16 cellular contexts compared by ENCODE assay signal in genomic region chr17:18094409-18094807, GRCh38. TPM values are rescaled to one million over a fixed set of nuclear protein-coding genes. Genes with fewer than 3 reads are reported as not detected.
DNase-seq lines count a peak whose midpoint lies in the region; ATAC-seq, FAIRE-seq and TF ChIP-seq lines count a peak whose summit lies in the region.
"Had no signal": no experiment of that assay in that cellular context is flagged by ENCODE, and none has a peak within 500 bp of the region (broad histone marks: within the 10 kb centered on the region; RNA-seq: fewer than 3 reads in every experiment).

No MANE protein-coding gene starts in this region.

- intact Hi-C loops in right cardiac atrium (cut with DNase I) (no loop called here), heart right ventricle (cut with DNase I) (no loop called here), HepG2 (cut with micrococcal nuclease; ENCODE audit: unreplicated experiment) (no loop called here)

- no peaks in the 10 kb centered on the region for H4K20me1 ChIP-seq in HepG2 (ENCODE audit: insufficient read depth, low read length)

- POLR2A ChIA-PET in HepG2 (lab: Yijun Ruan, JAX), result no interaction called here

- TF ChIP-seq CTCF in heart right ventricle (IDR thresholded peaks at IDR 0.05), result no peak
- TF ChIP-seq CTCF in HepG2 (CRISPR knock-in tag; IDR thresholded peaks at IDR 0.05), result no peak

- H3K4me1 ChIP-seq in right cardiac atrium (ENCODE audit: control insufficient read depth, insufficient read depth, low read length) (no peaks in the 10 kb centered on the region), heart right ventricle (peaks cover 0 to 9% (median 0%) of the 10 kb centered on the region in 9 donors), HepG2 (ENCODE audit: insufficient read depth, low read length) (peaks cover 5% of the 10 kb centered on the region; the same call in 1 of the 2 replicates)
- H3K4me1 ChIP-seq: BLaER1 had no signal

- no peak for TF ChIP-seq POLR2A in HepG2 (IDR thresholded peaks at IDR 0.05; ENCODE audit: insufficient read depth in 1 of 2, low read depth in 2 of 2, low read length in 2 of 2)

- H3K9ac ChIP-seq in HepG2 (ENCODE audit: insufficient read depth, low read depth, low read length), result no peak overlapping the region
- H3K9ac ChIP-seq: BLaER1 had no signal

- peaks cover 2% of the 10 kb centered on the region for H3K79me2 ChIP-seq in HepG2 (ENCODE audit: insufficient read depth, low read length)

- TF ChIP-seq RAD21 in HepG2 (CRISPR knock-in tag; IDR thresholded peaks at IDR 0.05), result no peak

- H3K36me3 ChIP-seq in heart right ventricle (peaks cover 0 to 84% (median 18%) of the 10 kb centered on the region in 9 donors), HepG2 (replicated peaks in 1 of 2; ENCODE audit: control insufficient read depth in 1 of 2, insufficient read depth in 2 of 2, low read length in 2 of 2) (peaks cover 18 to 35% of the 10 kb centered on the region in 2 experiments)

- no peak overlapping the region for H3K4me2 ChIP-seq in HepG2 (ENCODE audit: low read depth, low read length)
- H3K4me2 ChIP-seq: A549, BLaER1 had no signal

- no TSS peak for BruUV-seq in HepG2 (replicated peaks; lab: Mats Ljungman, UMichigan)

- in situ Hi-C loops in HepG2 (cut with HindIII; ENCODE audit: extremely low pct_ligation_motif_present, low pct_unique_long_range_greater_than_20kb), result no loop called here

- H3K27ac Mint-ChIP-seq in T-helper 17 cell, result peak overlapping the region; percentile 79
- no peak overlapping the region for H3K27ac Mint-ChIP-seq in activated CD8-positive, alpha-beta memory T cell treated with anti-CD3 and anti-CD28 coated beads, Interleukin-2, amount 10 ng/mL, durations not matched to agents 7 days and 5 days

- H2AFZ ChIP-seq in HepG2 (ENCODE audit: low read length), result no peak overlapping the region

- H3K36me3 Mint-ChIP-seq in T-helper 17 cell (ENCODE audit: low read depth), result peaks cover 8% of the 10 kb centered on the region
- peaks cover 21% of the 10 kb centered on the region for H3K36me3 Mint-ChIP-seq in activated CD8-positive, alpha-beta memory T cell treated with anti-CD3 and anti-CD28 coated beads, Interleukin-2, amount 10 ng/mL, durations not matched to agents 7 days and 5 days

- WGBS in right cardiac atrium, result 93% methylated on average over 10 of the region's 10 CpGs
- 92 to 98% methylated on average over 10 of the region's 10 CpGs for WGBS in heart right ventricle, 2 donors
- 94% methylated on average over 10 of the region's 10 CpGs for WGBS in HepG2 (ENCODE audit: low lambda C conversion rate)

- DNase-seq in right cardiac atrium, result peak in 1 of 3 donors; percentile 25
- DNase-seq in heart right ventricle, result no peak
- no peak for DNase-seq in T-helper 17 cell
- no peak for DNase-seq in HepG2 (ENCODE audit: low spot score)
- no peak for DNase-seq in activated CD8-positive, alpha-beta memory T cell treated with anti-CD3 and anti-CD28 coated beads, Interleukin-2, amount 10 ng/mL, durations not matched to agents 7 days and 5 days
- no peak for DNase-seq in NK-92 treated with Interleukin-12 subunit alpha and Interleukin-12 subunit beta, amount 100 ng/mL, for 24 hours (lab: John Stamatoyannopoulos, UW)
- DNase-seq: DMS153, GDM1, NCI-H1105 treated with DMSO at 0.1 percent for 48 hours, NCI-H774 had no signal

- ATAC-seq in right cardiac atrium, result peak; percentile 14 to 19
- no peak for ATAC-seq in heart right ventricle
- no peak for ATAC-seq in T-helper 17 cell
- ATAC-seq in HepG2, result peak; percentile 17; the same call in 2 of the 3 replicates
- no peak for ATAC-seq in activated CD8-positive, alpha-beta memory T cell treated with anti-CD3 and anti-CD28 coated beads, Interleukin-2, amount 10 ng/mL, durations not matched to agents 7 days and 5 days
- no peak for ATAC-seq in GM21717 (IDR thresholded peaks at IDR 0.05; ENCODE audit: unreplicated experiment)

- H3K4me3 ChIP-seq in right cardiac atrium (ENCODE audit: low read length), result no peak overlapping the region
- no peak overlapping the region for H3K4me3 ChIP-seq in heart right ventricle
- no peak overlapping the region for H3K4me3 ChIP-seq in HepG2 (replicated peaks in 1 of 3; ENCODE audit: insufficient read depth in 1 of 3, low read depth in 2 of 3, low read length in 3 of 3)
- H3K4me3 ChIP-seq: A549, BLaER1 had no signal

- H3K9me3 ChIP-seq in right cardiac atrium (ENCODE audit: control insufficient read depth, low read length) (no peaks in the 10 kb centered on the region), heart right ventricle (no peaks in the 10 kb centered on the region), T-helper 17 cell (ENCODE audit: control insufficient read depth, low read length, poor library complexity, severe bottlenecking) (no peaks in the 10 kb centered on the region), HepG2 (ENCODE audit: low read length) (no peaks in the 10 kb centered on the region)
- H3K9me3 ChIP-seq: A549, BLaER1 had no signal

- no peak overlapping the region for H3K4me3 Mint-ChIP-seq in T-helper 17 cell
- no peak overlapping the region for H3K4me3 Mint-ChIP-seq in activated CD8-positive, alpha-beta memory T cell treated with anti-CD3 and anti-CD28 coated beads, Interleukin-2, amount 10 ng/mL, durations not matched to agents 7 days and 5 days
- H3K4me3 Mint-ChIP-seq: CD4-positive, alpha-beta memory T cell; H9 had no signal

- no peaks in the 10 kb centered on the region for H3K9me3 Mint-ChIP-seq in activated CD8-positive, alpha-beta memory T cell treated with anti-CD3 and anti-CD28 coated beads, Interleukin-2, amount 10 ng/mL, durations not matched to agents 7 days and 5 days (ENCODE audit: low read depth)
- H3K9me3 Mint-ChIP-seq: H9 had no signal

- H3K27me3 Mint-ChIP-seq in T-helper 17 cell, result no peaks in the 10 kb centered on the region
- no peaks in the 10 kb centered on the region for H3K27me3 Mint-ChIP-seq in activated CD8-positive, alpha-beta memory T cell treated with anti-CD3 and anti-CD28 coated beads, Interleukin-2, amount 10 ng/mL, durations not matched to agents 7 days and 5 days
- H3K27me3 Mint-ChIP-seq: CD4-positive, alpha-beta memory T cell had no signal

- H3K27me3 ChIP-seq in right cardiac atrium (ENCODE audit: control insufficient read depth, insufficient read depth) (no peaks in the 10 kb centered on the region), heart right ventricle (no peaks in the 10 kb centered on the region), HepG2 (ENCODE audit: control insufficient read depth in 1 of 2, insufficient read depth in 2 of 2, low read length in 2 of 2) (no peaks in the 10 kb centered on the region)
- H3K27me3 ChIP-seq: BLaER1 had no signal

- peaks cover 20% of the 10 kb centered on the region for H3K4me1 Mint-ChIP-seq in T-helper 17 cell
- peaks cover 5% of the 10 kb centered on the region for H3K4me1 Mint-ChIP-seq in activated CD8-positive, alpha-beta memory T cell treated with anti-CD3 and anti-CD28 coated beads, Interleukin-2, amount 10 ng/mL, durations not matched to agents 7 days and 5 days
- H3K4me1 Mint-ChIP-seq: H9 had no signal

- no peak overlapping the region for H3K27ac ChIP-seq in right cardiac atrium (ENCODE audit: low read length)
- no peak overlapping the region for H3K27ac ChIP-seq in heart right ventricle
- no peak overlapping the region for H3K27ac ChIP-seq in HepG2 (ENCODE audit: extremely low read length, insufficient read depth, low read length)
- H3K27ac ChIP-seq: A549, BLaER1 had no signal

- CTCF ChIA-PET in HepG2 (lab: Yijun Ruan, JAX; ENCODE audit: low intra/inter-chr PET ratio, low total read pairs), result no interaction called here
- CTCF ChIA-PET in activated CD8-positive, alpha-beta memory T cell treated with anti-CD3 and anti-CD28 coated beads, Interleukin-2, amount 10 ng/mL, durations not matched to agents 7 days and 5 days (lab: Charles Lee), result no interaction called here

- no peak for FAIRE-seq in HepG2 (lab: Jason Lieb, UNC)
- FAIRE-seq: A549 had no signal

- TF ChIP-seq EP300 in HepG2 (IDR thresholded peaks at IDR 0.05; ENCODE audit: low read depth in 2 of 2, low read length in 2 of 2) (no peak), HepG2 (CRISPR knock-in tag; IDR thresholded peaks at IDR 0.05; ENCODE audit: borderline replicate concordance) (no peak)

RNA-seq across cellular contexts. Expression of gene DRG2, which starts 6.7 kb away (rescaled TPM):
- total RNA-seq in right cardiac atrium (10 to 100 TPM; 20.1 to 22.3 (median 21.5) TPM), heart right ventricle (10 to 100 TPM; 18.1 to 23.3 (median 20.9) TPM), T-helper 17 cell (10 to 100 TPM; 43.6 to 52.3 TPM), HepG2 (2016; rRNA removed; fragmentation: Illumina TruSeq; extraction: Trizol) (23.0 and 26.6 TPM in 2 replicates)
- polyA plus RNA-seq in right cardiac atrium (22.1 TPM), heart right ventricle (10 to 100 TPM; 28.4 to 44.3 TPM), HepG2 (2011; rRNA removed) (20.1 and 24.9 TPM in 2 replicates)
- total RNA-seq in HepG2 (2016; cell fraction: cytosol; rRNA removed; fragmentation: Illumina TruSeq; extraction: Trizol; ENCODE audit: low read depth), result 34.5 and 35.0 TPM in 2 replicates
- 19.6 and 31.0 TPM in 2 replicates for total RNA-seq in HepG2 (2016; cell fraction: insoluble cytoplasmic fraction; rRNA removed; fragmentation: Illumina TruSeq; extraction: Trizol)
- 18.9 and 21.9 TPM in 2 replicates for total RNA-seq in HepG2 (2016; cell fraction: membrane; rRNA removed; fragmentation: Illumina TruSeq; extraction: Trizol)
- total RNA-seq in HepG2 (2016; cell fraction: nucleus; rRNA removed; fragmentation: Illumina TruSeq; extraction: Trizol), result 27.8 and 29.3 TPM in 2 replicates
- polyA plus RNA-seq in HepG2 (2011; cell fraction: cytosol; rRNA removed), result 16.7 and 20.6 TPM in 2 replicates
- polyA plus RNA-seq in HepG2 (2011; cell fraction: nucleus; rRNA removed), result 78.3 and 80.8 TPM in 2 replicates
- 18.5 and 21.7 TPM in 2 replicates for polyA plus RNA-seq in HepG2 (2012)
- 7.5 and 8.3 TPM in 2 replicates for polyA plus RNA-seq in HepG2 (2016; cell fraction: cytosol; fragmentation: Illumina TruSeq; extraction: Trizol; ENCODE audit: low read depth)
- 19.2 and 22.3 TPM in 2 replicates for polyA plus RNA-seq in HepG2 (2016; cell fraction: insoluble cytoplasmic fraction; fragmentation: Illumina TruSeq; extraction: Trizol; ENCODE audit: low read depth)
- 10.0 and 11.1 TPM in 2 replicates for polyA plus RNA-seq in HepG2 (2016; cell fraction: membrane; fragmentation: Illumina TruSeq; extraction: Trizol; ENCODE audit: low read depth)
- 47.8 and 50.0 TPM in 2 replicates for polyA plus RNA-seq in HepG2 (2016; cell fraction: nucleus; fragmentation: Illumina TruSeq; extraction: Trizol; ENCODE audit: insufficient read depth, low read depth)
- polyA minus RNA-seq in HepG2 (2011; rRNA and poly(A)+ RNA removed; ENCODE audit: low replicate concordance), result 43.9 and 69.9 TPM in 2 replicates
- polyA minus RNA-seq in HepG2 (2011; cell fraction: cytosol; rRNA and poly(A)+ RNA removed), result 10.0 and 13.9 TPM in 2 replicates
- polyA minus RNA-seq in HepG2 (2011; cell fraction: nucleus; rRNA and poly(A)+ RNA removed), result 46.6 and 47.5 TPM in 2 replicates
- 10 to 100 TPM; 54.5 to 57.0 TPM for total RNA-seq in activated CD8-positive, alpha-beta memory T cell treated with anti-CD3 and anti-CD28 coated beads, Interleukin-2, amount 10 ng/mL, durations not matched to agents 7 days and 5 days

RNA-seq across cellular contexts. Expression of gene MYO15A, which starts 14.1 kb away (rescaled TPM):
- total RNA-seq in right cardiac atrium, result under 1 TPM; 0.34 to 0.67 (median 0.53) TPM
- 0.63 TPM for polyA plus RNA-seq in right cardiac atrium
- total RNA-seq in heart right ventricle, result under 1 TPM in 7 of 10 donors, not detected in 3; 0.11 to 0.58 (median 0.26) TPM
- polyA plus RNA-seq in heart right ventricle, result 1 to 10 TPM in 1 of 2 donors, under 1 TPM in 1; 0.35 to 1.2 TPM
- total RNA-seq in T-helper 17 cell, result 1 to 10 TPM in 1 of 2 donors, under 1 TPM in 1; 0.65 to 1.4 TPM
- total RNA-seq in HepG2 (2016; rRNA removed; fragmentation: Illumina TruSeq; extraction: Trizol), result 0.07 and 0.18 TPM in 2 replicates
- total RNA-seq in HepG2 (2016; cell fraction: cytosol; rRNA removed; fragmentation: Illumina TruSeq; extraction: Trizol; ENCODE audit: low read depth), result not detected in 2 replicates
- total RNA-seq in HepG2 (2016; cell fraction: insoluble cytoplasmic fraction; rRNA removed; fragmentation: Illumina TruSeq; extraction: Trizol), result 0.11 TPM in 1 of 2 replicates, not detected in the other
- not detected in 2 replicates for total RNA-seq in HepG2 (2016; cell fraction: membrane; rRNA removed; fragmentation: Illumina TruSeq; extraction: Trizol)
- total RNA-seq in HepG2 (2016; cell fraction: nucleus; rRNA removed; fragmentation: Illumina TruSeq; extraction: Trizol), result not detected in 2 replicates
- polyA plus RNA-seq in HepG2 (2011; rRNA removed), result 0.20 and 0.35 TPM in 2 replicates
- 0.01 and 0.04 TPM in 2 replicates for polyA plus RNA-seq in HepG2 (2011; cell fraction: cytosol; rRNA removed)
- polyA plus RNA-seq in HepG2 (2011; cell fraction: nucleus; rRNA removed), result 2.3 and 2.8 TPM in 2 replicates
- polyA plus RNA-seq in HepG2 (2012), result 0.23 and 0.32 TPM in 2 replicates
- polyA plus RNA-seq in HepG2 (2016; cell fraction: cytosol; fragmentation: Illumina TruSeq; extraction: Trizol; ENCODE audit: low read depth), result not detected in 2 replicates
- not detected in 2 replicates for polyA plus RNA-seq in HepG2 (2016; cell fraction: insoluble cytoplasmic fraction; fragmentation: Illumina TruSeq; extraction: Trizol; ENCODE audit: low read depth)
- not detected in 2 replicates for polyA plus RNA-seq in HepG2 (2016; cell fraction: membrane; fragmentation: Illumina TruSeq; extraction: Trizol; ENCODE audit: low read depth)
- polyA plus RNA-seq in HepG2 (2016; cell fraction: nucleus; fragmentation: Illumina TruSeq; extraction: Trizol; ENCODE audit: insufficient read depth, low read depth), result 0.56 and 0.60 TPM in 2 replicates
- polyA minus RNA-seq in HepG2 (2011; rRNA and poly(A)+ RNA removed; ENCODE audit: low replicate concordance), result 0.02 and 0.28 TPM in 2 replicates
- not detected in 2 replicates for polyA minus RNA-seq in HepG2 (2011; cell fraction: cytosol; rRNA and poly(A)+ RNA removed)
- 0.52 and 0.75 TPM in 2 replicates for polyA minus RNA-seq in HepG2 (2011; cell fraction: nucleus; rRNA and poly(A)+ RNA removed)
- 1 to 10 TPM in 1 of 2 experiments, under 1 TPM in 1; 0.82 to 1.2 TPM for total RNA-seq in activated CD8-positive, alpha-beta memory T cell treated with anti-CD3 and anti-CD28 coated beads, Interleukin-2, amount 10 ng/mL, durations not matched to agents 7 days and 5 days
- total RNA-seq: Daoy had no signal

RNA-seq across cellular contexts. Expression of gene GID4, which starts 55.2 kb away (rescaled TPM):
- total RNA-seq in right cardiac atrium (10 to 100 TPM; 13.8 to 20.7 (median 15.5) TPM), heart right ventricle (10 to 100 TPM; 14.6 to 23.7 (median 17.3) TPM), T-helper 17 cell (1 to 10 TPM; 6.7 to 7.8 TPM), HepG2 (2016; rRNA removed; fragmentation: Illumina TruSeq; extraction: Trizol) (4.3 and 5.5 TPM in 2 replicates)
- polyA plus RNA-seq in right cardiac atrium (8.1 TPM), heart right ventricle (1 to 10 TPM; 7.0 to 9.5 TPM), HepG2 (2011; rRNA removed) (4.7 and 6.1 TPM in 2 replicates)
- 2.5 and 4.3 TPM in 2 replicates for total RNA-seq in HepG2 (2016; cell fraction: cytosol; rRNA removed; fragmentation: Illumina TruSeq; extraction: Trizol; ENCODE audit: low read depth)
- total RNA-seq in HepG2 (2016; cell fraction: insoluble cytoplasmic fraction; rRNA removed; fragmentation: Illumina TruSeq; extraction: Trizol), result 4.4 and 4.8 TPM in 2 replicates
- total RNA-seq in HepG2 (2016; cell fraction: membrane; rRNA removed; fragmentation: Illumina TruSeq; extraction: Trizol), result 6.5 and 7.9 TPM in 2 replicates
- 2.7 and 3.1 TPM in 2 replicates for total RNA-seq in HepG2 (2016; cell fraction: nucleus; rRNA removed; fragmentation: Illumina TruSeq; extraction: Trizol)
- 2.8 and 3.4 TPM in 2 replicates for polyA plus RNA-seq in HepG2 (2011; cell fraction: cytosol; rRNA removed)
- polyA plus RNA-seq in HepG2 (2011; cell fraction: nucleus; rRNA removed), result 4.1 and 4.6 TPM in 2 replicates
- 8.4 and 8.9 TPM in 2 replicates for polyA plus RNA-seq in HepG2 (2012)
- 7.0 and 8.5 TPM in 2 replicates for polyA plus RNA-seq in HepG2 (2016; cell fraction: cytosol; fragmentation: Illumina TruSeq; extraction: Trizol; ENCODE audit: low read depth)
- polyA plus RNA-seq in HepG2 (2016; cell fraction: insoluble cytoplasmic fraction; fragmentation: Illumina TruSeq; extraction: Trizol; ENCODE audit: low read depth), result 5.8 and 6.7 TPM in 2 replicates
- 7.0 and 8.2 TPM in 2 replicates for polyA plus RNA-seq in HepG2 (2016; cell fraction: membrane; fragmentation: Illumina TruSeq; extraction: Trizol; ENCODE audit: low read depth)
- 4.4 and 6.0 TPM in 2 replicates for polyA plus RNA-seq in HepG2 (2016; cell fraction: nucleus; fragmentation: Illumina TruSeq; extraction: Trizol; ENCODE audit: insufficient read depth, low read depth)
- polyA minus RNA-seq in HepG2 (2011; rRNA and poly(A)+ RNA removed; ENCODE audit: low replicate concordance), result 8.2 and 20.5 TPM in 2 replicates
- polyA minus RNA-seq in HepG2 (2011; cell fraction: cytosol; rRNA and poly(A)+ RNA removed), result 3.7 and 4.2 TPM in 2 replicates
- polyA minus RNA-seq in HepG2 (2011; cell fraction: nucleus; rRNA and poly(A)+ RNA removed), result 6.4 and 10.4 TPM in 2 replicates
- total RNA-seq in activated CD8-positive, alpha-beta memory T cell treated with anti-CD3 and anti-CD28 coated beads, Interleukin-2, amount 10 ng/mL, durations not matched to agents 7 days and 5 days, result 10 to 100 TPM in 1 of 2 experiments, 1 to 10 TPM in 1; 8.7 to 11.0 TPM

RNA-seq across cellular contexts. Expression of gene ATPAF2, which starts 55.4 kb away (rescaled TPM):
- total RNA-seq in right cardiac atrium (10 to 100 TPM; 22.0 to 31.6 (median 29.3) TPM), heart right ventricle (10 to 100 TPM; 32.6 to 43.5 (median 37.4) TPM), T-helper 17 cell (10 to 100 TPM; 24.3 to 26.7 TPM), HepG2 (2016; rRNA removed; fragmentation: Illumina TruSeq; extraction: Trizol) (14.2 and 15.0 TPM in 2 replicates)
- polyA plus RNA-seq in right cardiac atrium (33.6 TPM), heart right ventricle (10 to 100 TPM; 21.5 to 55.8 TPM), HepG2 (2011; rRNA removed) (16.0 and 16.5 TPM in 2 replicates)
- 8.8 and 12.0 TPM in 2 replicates for total RNA-seq in HepG2 (2016; cell fraction: cytosol; rRNA removed; fragmentation: Illumina TruSeq; extraction: Trizol; ENCODE audit: low read depth)
- 14.9 and 18.9 TPM in 2 replicates for total RNA-seq in HepG2 (2016; cell fraction: insoluble cytoplasmic fraction; rRNA removed; fragmentation: Illumina TruSeq; extraction: Trizol)
- total RNA-seq in HepG2 (2016; cell fraction: membrane; rRNA removed; fragmentation: Illumina TruSeq; extraction: Trizol), result 9.7 and 14.4 TPM in 2 replicates
- 12.8 and 14.7 TPM in 2 replicates for total RNA-seq in HepG2 (2016; cell fraction: nucleus; rRNA removed; fragmentation: Illumina TruSeq; extraction: Trizol)
- polyA plus RNA-seq in HepG2 (2011; cell fraction: cytosol; rRNA removed), result 8.0 and 9.7 TPM in 2 replicates
- polyA plus RNA-seq in HepG2 (2011; cell fraction: nucleus; rRNA removed), result 46.6 and 61.0 TPM in 2 replicates
- polyA plus RNA-seq in HepG2 (2012), result 10.3 and 10.4 TPM in 2 replicates
- polyA plus RNA-seq in HepG2 (2016; cell fraction: cytosol; fragmentation: Illumina TruSeq; extraction: Trizol; ENCODE audit: low read depth), result 8.0 and 11.6 TPM in 2 replicates
- polyA plus RNA-seq in HepG2 (2016; cell fraction: insoluble cytoplasmic fraction; fragmentation: Illumina TruSeq; extraction: Trizol; ENCODE audit: low read depth), result 19.2 and 26.7 TPM in 2 replicates
- polyA plus RNA-seq in HepG2 (2016; cell fraction: membrane; fragmentation: Illumina TruSeq; extraction: Trizol; ENCODE audit: low read depth), result 11.3 and 19.5 TPM in 2 replicates
- 37.0 and 37.2 TPM in 2 replicates for polyA plus RNA-seq in HepG2 (2016; cell fraction: nucleus; fragmentation: Illumina TruSeq; extraction: Trizol; ENCODE audit: insufficient read depth, low read depth)
- polyA minus RNA-seq in HepG2 (2011; rRNA and poly(A)+ RNA removed; ENCODE audit: low replicate concordance), result 18.0 and 28.2 TPM in 2 replicates
- polyA minus RNA-seq in HepG2 (2011; cell fraction: cytosol; rRNA and poly(A)+ RNA removed), result 7.1 and 8.4 TPM in 2 replicates
- polyA minus RNA-seq in HepG2 (2011; cell fraction: nucleus; rRNA and poly(A)+ RNA removed), result 23.1 and 28.8 TPM in 2 replicates
- total RNA-seq in activated CD8-positive, alpha-beta memory T cell treated with anti-CD3 and anti-CD28 coated beads, Interleukin-2, amount 10 ng/mL, durations not matched to agents 7 days and 5 days, result 10 to 100 TPM; 32.1 to 33.4 TPM

Comparison
In these comparisons a context has a peak if more than half of its experiments do, and no peak if none do; other contexts are left out.
1. ATAC-seq: peak in right cardiac atrium (2 of 2) and HepG2 (single experiment); none in heart right ventricle (0 of 8), T-helper 17 cell (single experiment), activated CD8-positive, alpha-beta memory T cell treated with anti-CD3 and anti-CD28 coated beads, Interleukin-2, amount 10 ng/mL, durations not matched to agents 7 days and 5 days (single experiment) and GM21717 (single experiment).